In the genomic region with DNA sequence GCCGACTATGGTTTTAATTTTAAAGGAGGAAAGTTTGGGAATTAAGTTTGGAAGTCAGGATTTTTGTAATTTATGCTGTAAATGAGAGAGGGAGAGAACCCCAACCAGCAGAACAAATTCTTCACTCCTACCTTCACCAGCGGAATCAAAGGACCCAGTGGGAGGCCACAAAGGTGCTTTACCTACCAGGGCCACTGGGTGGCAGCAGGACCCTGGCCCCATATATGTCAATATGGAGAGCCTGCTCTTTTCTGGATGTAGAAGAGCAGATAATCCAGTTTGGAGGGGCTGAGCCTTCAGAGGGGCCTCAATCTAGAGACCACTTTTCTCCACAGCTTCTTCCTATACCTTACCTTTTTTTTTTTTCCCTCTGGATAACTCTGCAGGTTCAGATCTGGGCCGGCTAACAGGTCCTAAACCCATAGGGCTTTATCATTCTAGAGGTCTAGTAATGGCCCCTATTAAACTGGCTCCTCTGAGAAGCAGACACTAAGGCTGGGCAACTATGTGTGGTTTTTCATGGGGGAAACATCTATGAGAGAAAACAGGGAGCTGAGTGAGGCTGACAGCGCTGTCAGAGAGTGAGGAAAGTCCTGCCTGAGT, we compare ENCODE assay signal across 1 cellular context.
TF ChIP-seq lines count a peak whose summit lies in the region.

No MANE protein-coding gene starts in this region.

TF ChIP-seq in IMR-90, 13 proteins besides CTCF, POLR2A, EP300 and RAD21 (continued from another document):
- TF ChIP-seq RCOR1 (IDR thresholded peaks at IDR 0.05; ENCODE audit: insufficient replicate concordance, low read length), result no peak
